In the genomic region with DNA sequence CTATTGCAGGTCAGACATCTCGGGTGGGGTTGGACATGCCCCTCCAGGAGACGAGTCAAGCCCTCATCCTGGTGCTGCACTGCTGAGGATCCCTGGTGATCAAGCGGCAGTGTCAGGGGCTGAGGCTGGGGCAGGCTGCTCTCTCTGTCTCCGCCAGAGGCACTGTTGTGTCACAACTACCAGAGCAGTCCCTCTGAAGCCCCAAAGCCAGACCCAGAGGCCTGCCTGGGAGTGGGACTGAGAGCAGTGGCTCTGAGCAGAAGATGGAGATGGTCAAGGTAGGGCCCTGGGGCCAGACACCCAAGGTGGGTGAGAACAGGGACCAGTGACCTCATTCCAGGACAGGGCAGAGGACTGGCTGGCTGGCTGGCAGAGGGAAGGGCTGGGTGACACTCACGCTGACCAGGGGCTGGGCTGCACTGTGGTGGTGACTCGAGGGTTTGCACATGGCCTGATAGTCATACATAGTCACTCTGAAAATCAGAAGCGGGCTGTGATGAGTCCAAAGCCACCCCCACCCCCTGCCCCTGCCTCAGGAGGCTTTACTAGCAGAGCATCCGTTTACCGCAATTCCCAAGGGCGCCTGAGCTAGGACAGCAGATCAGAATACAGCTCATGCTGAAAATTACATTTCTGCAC, we compare ENCODE assay signal across 1 cellular context.
TF ChIP-seq lines count a peak whose summit lies in the region.

No MANE protein-coding gene starts in this region.

TF ChIP-seq in SK-N-SH treated with all-trans-retinoic acid at 6 μM for 48 hours, 23 proteins besides CTCF, POLR2A, EP300 and RAD21 (continued from another document):
- TF ChIP-seq, protein P1, sequence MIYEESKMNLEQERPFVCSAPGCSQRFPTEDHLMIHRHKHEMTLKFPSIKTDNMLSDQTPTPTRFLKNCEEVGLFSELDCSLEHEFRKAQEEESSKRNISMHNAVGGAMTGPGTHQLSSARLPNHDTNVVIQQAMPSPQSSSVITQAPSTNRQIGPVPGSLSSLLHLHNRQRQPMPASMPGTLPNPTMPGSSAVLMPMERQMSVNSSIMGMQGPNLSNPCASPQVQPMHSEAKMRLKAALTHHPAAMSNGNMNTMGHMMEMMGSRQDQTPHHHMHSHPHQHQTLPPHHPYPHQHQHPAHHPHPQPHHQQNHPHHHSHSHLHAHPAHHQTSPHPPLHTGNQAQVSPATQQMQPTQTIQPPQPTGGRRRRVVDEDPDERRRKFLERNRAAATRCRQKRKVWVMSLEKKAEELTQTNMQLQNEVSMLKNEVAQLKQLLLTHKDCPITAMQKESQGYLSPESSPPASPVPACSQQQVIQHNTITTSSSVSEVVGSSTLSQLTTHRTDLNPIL (CRISPR knock-in tag; IDR thresholded peaks at IDR 0.05; ENCODE audit: low read depth), result no peak
- no peak for TF ChIP-seq ZFP30 (CRISPR knock-in tag; IDR thresholded peaks at IDR 0.05)
- TF ChIP-seq GLIS3 (CRISPR knock-in tag; IDR thresholded peaks at IDR 0.05), result no peak
- no peak for TF ChIP-seq ZNF70 (CRISPR knock-in tag; IDR thresholded peaks at IDR 0.05)
- no peak for TF ChIP-seq ARNTL (CRISPR knock-in tag; IDR thresholded peaks at IDR 0.05; ENCODE audit: borderline replicate concordance, low read depth)
